In genomic region chr22:30288414-30289125, GRCh38 we compare ENCODE assay signal across 8 cellular contexts. TPM values are rescaled to one million over a fixed set of nuclear protein-coding genes. Genes with fewer than 3 reads are reported as not detected.
DNase-seq lines count a peak whose midpoint lies in the region; ATAC-seq, FAIRE-seq and TF ChIP-seq lines count a peak whose summit lies in the region.

No MANE protein-coding gene starts in this region.

- H4K20me1 ChIP-seq in GM23248 (ENCODE audit: insufficient read depth), result no peaks in the 10 kb centered on the region

- peak overlapping the region; percentile 20; the same call in 1 of the 2 replicates for H3K27ac ChIP-seq in GM23248

- H2AFZ ChIP-seq in GM23248, result peak overlapping the region; percentile 52

- ATAC-seq in GM18517 (IDR thresholded peaks at IDR 0.05; ENCODE audit: unreplicated experiment), result no peak

- peaks cover 2% of the 10 kb centered on the region for H3K9me3 Mint-ChIP-seq in glutamatergic neuron (ENCODE audit: unreplicated experiment)

- H3K36me3 ChIP-seq in GM23248 (ENCODE audit: low read depth), result no peaks in the 10 kb centered on the region
- peaks cover 16% of the 10 kb centered on the region for H3K36me3 ChIP-seq in skeletal muscle satellite cell (ENCODE audit: insufficient read depth, low read length)

- 8 to 12% methylated on average over 24 to 26 of the region's 27 CpGs for WGBS in GM23248 (ENCODE audit: low coverage in 1 of 2, low lambda C conversion rate in 2 of 2, missing lambda C conversion rate in 2 of 2), 2 experiments

- DNase-seq in GM23248, result no peak
- DNase-seq in glutamatergic neuron, result no peak
- no peak for DNase-seq in D721Med (ENCODE audit: insufficient read length, low spot score)
- no peak for DNase-seq in T1000 (lab: John Stamatoyannopoulos, UW)
- DNase-seq in NCI-H510A (lab: John Stamatoyannopoulos, UW), result no peak

- in situ Hi-C loops in GM23248 (cut with MboI), result loop anchor here (10.0 kb wide), 1 partner anchor 96 kb away; the partner anchor contains the start of gene RNF215

- no peak overlapping the region for H3K27ac Mint-ChIP-seq in glutamatergic neuron (ENCODE audit: unreplicated experiment)

- H3K4me1 ChIP-seq in GM23248 (ENCODE audit: insufficient read depth) (peaks cover 20% of the 10 kb centered on the region), skeletal muscle satellite cell (ENCODE audit: control insufficient read depth, insufficient read depth, low read length) (peaks cover 31% of the 10 kb centered on the region)

- H3K4me1 Mint-ChIP-seq in glutamatergic neuron (ENCODE audit: low read depth, unreplicated experiment), result no peaks in the 10 kb centered on the region

- peak overlapping the region; percentile 67 for H3K4me2 ChIP-seq in GM23248 (ENCODE audit: unreplicated experiment)
- H3K4me2 ChIP-seq in skeletal muscle satellite cell (ENCODE audit: low read length), result peak overlapping the region; percentile 99

- H3K79me2 ChIP-seq in GM23248 (ENCODE audit: insufficient read depth), result no peaks in the 10 kb centered on the region

- H3K36me3 Mint-ChIP-seq in glutamatergic neuron (ENCODE audit: unreplicated experiment), result no peaks in the 10 kb centered on the region

- no peaks in the 10 kb centered on the region for H3K27me3 ChIP-seq in GM23248 (replicated peaks; ENCODE audit: insufficient read depth)
- H3K27me3 ChIP-seq in skeletal muscle satellite cell (ENCODE audit: control insufficient read depth, insufficient read depth, low read length), result no peaks in the 10 kb centered on the region

- H3K27me3 Mint-ChIP-seq in glutamatergic neuron (ENCODE audit: unreplicated experiment), result peaks cover 4% of the 10 kb centered on the region

- H3K4me3 ChIP-seq in GM23248 (peak overlapping the region; percentile 82), WI38 (ENCODE audit: low read depth, low read length) (peak overlapping the region; percentile 71), skeletal muscle satellite cell (ENCODE audit: low read length) (peak overlapping the region; percentile 91)

- FAIRE-seq in D721Med (lab: Jason Lieb, UNC), result no peak

- no peaks in the 10 kb centered on the region for H3K9me2 ChIP-seq in GM23248 (ENCODE audit: insufficient read depth)

- peak overlapping the region; percentile 80 for H3K4me3 Mint-ChIP-seq in glutamatergic neuron (ENCODE audit: unreplicated experiment)

- H3K9me3 ChIP-seq in GM23248 (ENCODE audit: low read depth) (no peaks in the 10 kb centered on the region), skeletal muscle satellite cell (replicated peaks; ENCODE audit: low read length) (no peaks in the 10 kb centered on the region)

- no peak for TF ChIP-seq CTCF in WI38 (IDR thresholded peaks at IDR 0.05; ENCODE audit: low read depth, low read length)
- TF ChIP-seq CTCF in glutamatergic neuron (IDR thresholded peaks at IDR 0.05; ENCODE audit: partially characterized antibody, unreplicated experiment), result no peak
- TF ChIP-seq CTCF in D721Med (IDR thresholded peaks at IDR 0.05; ENCODE audit: insufficient read depth, missing control alignments), result no peak

- H3K9ac ChIP-seq in GM23248 (peak overlapping the region; percentile 79), skeletal muscle satellite cell (ENCODE audit: low read depth, low read length) (peak overlapping the region; percentile 85)

- H3F3A ChIP-seq in GM23248 (ENCODE audit: insufficient read depth), result peaks cover 17% of the 10 kb centered on the region

RNA-seq across cellular contexts. Expression of gene CASTOR1, which starts 0.7 kb away (rescaled TPM):
- total RNA-seq in GM23248 (2014; rRNA removed; shearing (Covaris generic)), result 10.2 and 13.4 TPM in 2 replicates
- polyA plus RNA-seq in GM23248 (2016; fragmentation: Nextera tagmentation; extraction: Ambion mirVana), result 8.7 and 10.2 TPM in 2 replicates
- 4.5 TPM for total RNA-seq in glutamatergic neuron (ENCODE audit: unreplicated experiment)
- 2.0 and 5.7 TPM in 2 replicates for total RNA-seq in skeletal muscle satellite cell (2012; rRNA removed)

RNA-seq across cellular contexts. Expression of gene OSM, which starts 21.9 kb away (rescaled TPM):
- total RNA-seq in GM23248 (2014; rRNA removed; shearing (Covaris generic)), result not detected in 2 replicates
- polyA plus RNA-seq in GM23248 (2016; fragmentation: Nextera tagmentation; extraction: Ambion mirVana), result not detected in 2 replicates
- not detected for total RNA-seq in glutamatergic neuron (ENCODE audit: unreplicated experiment)
- total RNA-seq in skeletal muscle satellite cell (2012; rRNA removed), result not detected in 2 replicates

RNA-seq across cellular contexts. Expression of gene TBC1D10A, which starts 38.2 kb away (rescaled TPM):
- 16.9 and 26.3 TPM in 2 replicates for total RNA-seq in GM23248 (2014; rRNA removed; shearing (Covaris generic))
- 21.9 and 22.3 TPM in 2 replicates for polyA plus RNA-seq in GM23248 (2016; fragmentation: Nextera tagmentation; extraction: Ambion mirVana)
- total RNA-seq in glutamatergic neuron (ENCODE audit: unreplicated experiment), result 5.0 TPM
- 18.0 and 23.4 TPM in 2 replicates for total RNA-seq in skeletal muscle satellite cell (2012; rRNA removed)

RNA-seq across cellular contexts. Expression of gene LIF, which starts 42.0 kb away (rescaled TPM):
- 1.6 and 1.9 TPM in 2 replicates for total RNA-seq in GM23248 (2014; rRNA removed; shearing (Covaris generic))
- polyA plus RNA-seq in GM23248 (2016; fragmentation: Nextera tagmentation; extraction: Ambion mirVana), result 1.0 and 1.4 TPM in 2 replicates
- total RNA-seq in glutamatergic neuron (ENCODE audit: unreplicated experiment), result 0.29 TPM
- 13.2 and 25.1 TPM in 2 replicates for total RNA-seq in skeletal muscle satellite cell (2012; rRNA removed)
